8 cellular contexts compared by ENCODE assay signal in genomic region chr4:140094701-140095420, GRCh38. TPM values are rescaled to one million over a fixed set of nuclear protein-coding genes. Genes with fewer than 3 reads are reported as not detected.
DNase-seq lines count a peak whose midpoint lies in the region; ATAC-seq and TF ChIP-seq lines count a peak whose summit lies in the region.

No MANE protein-coding gene starts in this region.

- POLR2A ChIA-PET in PC-9 (lab: Charles Lee; ENCODE audit: unreplicated experiment), result interaction anchor here (0.5 to 1.3 kb wide), 5 partner anchors 45 to 567 kb away, joined by 3 to 10 read pairs (median 4); no protein-coding TSS in a partner anchor

- peak overlapping the region; percentile 80; the same call in 1 of the 2 replicates for H3K4me2 ChIP-seq in PC-9

- no peaks in the 10 kb centered on the region for H3K36me3 ChIP-seq in PC-9 (ENCODE audit: low read depth)

- intact Hi-C loops in PC-9 (cut with micrococcal nuclease; ENCODE audit: unreplicated experiment), result no loop called here
- intact Hi-C loops in left cardiac atrium (cut with DNase I), result no loop called here
- intact Hi-C loops in sciatic nerve (cut with DNase I), result no loop called here

- no peaks in the 10 kb centered on the region for H4K20me1 ChIP-seq in PC-9 (ENCODE audit: insufficient read depth)

- DNase-seq in PC-9 (peak in 1 of 2 experiments; percentile 87), left cardiac atrium (peak; percentile 75), sciatic nerve (ENCODE audit: low spot score) (peak; percentile 79), occipital lobe (lab: John Stamatoyannopoulos, UW) (no peak), GM19238 (ENCODE audit: insufficient read length, low spot score) (no peak)
- peak in 3 of 4 experiments; percentile 3 to 49 (median 19) for DNase-seq in activated naive CD4-positive, alpha-beta T cell (lab: John Stamatoyannopoulos, UW)

- CTCF ChIA-PET in PC-9 (lab: Charles Lee), result no interaction called here

- H3F3A ChIP-seq in PC-9 (ENCODE audit: insufficient read depth, low read depth), result peaks cover 65% of the 10 kb centered on the region

- peak; percentile 53 for ATAC-seq in GM18907 (IDR thresholded peaks at IDR 0.05; ENCODE audit: unreplicated experiment)
- peak; percentile 60 to 63 for ATAC-seq in left cardiac atrium
- peak; percentile 71 for ATAC-seq in sciatic nerve
- ATAC-seq in HG02588 (IDR thresholded peaks at IDR 0.05; ENCODE audit: unreplicated experiment), result no peak

- no peak overlapping the region for H2AFZ ChIP-seq in PC-9

- H3K9me2 ChIP-seq in PC-9 (ENCODE audit: insufficient read depth), result no peaks in the 10 kb centered on the region

- TF ChIP-seq CTCF in PC-9 (conservative IDR thresholded peaks at IDR 0.05), result no peak

- no peaks in the 10 kb centered on the region for H3K27me3 ChIP-seq in PC-9 (ENCODE audit: insufficient read depth, low read depth)

- H3K79me2 ChIP-seq in PC-9 (ENCODE audit: low read depth), result peaks cover 84% of the 10 kb centered on the region

- H3K27ac ChIP-seq in PC-9, result peak overlapping the region; percentile 99

- no TSS peak for BruUV-seq in PC-9 (replicated peaks; lab: Mats Ljungman, UMichigan)

- H3K4me3 ChIP-seq in PC-9, result no peak overlapping the region

- H3K4me1 ChIP-seq in PC-9 (replicated peaks; ENCODE audit: insufficient read depth), result peaks cover 100% of the 10 kb centered on the region

- H3K9me3 ChIP-seq in PC-9 (ENCODE audit: insufficient read depth, low read depth), result no peaks in the 10 kb centered on the region

RNA-seq across cellular contexts. Expression of gene MAML3, which starts 59.1 kb away (rescaled TPM):
- 10.5 and 15.2 TPM in 2 replicates for total RNA-seq in PC-9 (2021)
- 1 to 10 TPM; 2.6 to 3.0 TPM for total RNA-seq in left cardiac atrium
- 11.0 TPM for total RNA-seq in sciatic nerve
- total RNA-seq in occipital lobe, result 4.4 TPM

Comparison
In these comparisons a context has a peak if more than half of its experiments do, and no peak if none do; other contexts are left out.
1. DNase-seq: peak in activated naive CD4-positive, alpha-beta T cell (3 of 4), left cardiac atrium (single experiment) and sciatic nerve (single experiment); none in occipital lobe (single experiment) and GM19238 (single experiment).